ENCODE assay signal across 18 cellular contexts in the genomic region with DNA sequence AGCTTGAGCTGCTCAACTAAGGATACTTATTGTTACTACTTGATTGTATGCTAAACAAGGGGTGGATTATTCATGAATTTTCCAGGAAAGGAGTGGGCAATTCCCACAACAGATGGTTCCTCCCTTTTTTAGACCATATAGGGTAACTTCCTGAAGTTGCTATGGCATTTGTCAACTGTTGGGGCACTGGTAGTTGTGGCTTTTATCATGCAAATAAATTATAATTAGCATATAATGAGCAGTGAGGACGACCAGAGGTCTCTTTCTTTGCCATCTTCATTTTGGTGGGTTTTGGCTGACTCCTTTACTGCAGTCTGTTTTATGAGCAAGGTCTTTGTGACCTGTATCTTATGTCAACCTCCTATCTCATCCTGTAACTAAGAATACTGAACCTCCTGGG.
A peak's percentile ranks its signal among the peaks of the same experiment; 100 is the strongest.
DNase-seq lines count a peak whose midpoint lies in the region; ATAC-seq and TF ChIP-seq lines count a peak whose summit lies in the region.
"Had no signal": no experiment of that assay in that cellular context is flagged by ENCODE, and none has a peak within 500 bp of the region (broad histone marks: within the 10 kb centered on the region; RNA-seq: fewer than 3 reads in every experiment).

No MANE protein-coding gene starts in this region.

- H3K27ac Mint-ChIP-seq in GM23338, result no peak overlapping the region
- H3K27ac Mint-ChIP-seq in WTC11, result no peak overlapping the region
- H3K27ac Mint-ChIP-seq: CD4-positive, alpha-beta memory T cell had no signal

- POLR2A ChIA-PET in WTC11 (lab: Charles Lee), result no interaction called here

- DNase-seq in GM23338 (ENCODE audit: low spot score) (peak; percentile 57), WTC11 (ENCODE audit: low spot score) (no peak), left kidney (ENCODE audit: low read depth, low spot score) (peak; percentile 6), SW480 (ENCODE audit: low spot score) (no peak), HUDEP-2 (lab: John Stamatoyannopoulos, UW; ENCODE audit: unreplicated experiment in 76 of 76) (no peak)
- DNase-seq in activated effector memory CD4-positive, alpha-beta T cell treated with anti-CD3 and anti-CD28 coated beads, Interleukin-2, amount 50 U/mL, for 16 hours, result no peak
- DNase-seq: 8988T; C1 segment of cervical spinal cord; Calu3; CD4-positive, alpha-beta memory T cell; COR-L47; DMS153; DND-41; GDM1; GOT3; H7; HCEC 1CT had no signal

- H2AFZ ChIP-seq in GM23338, result no peak overlapping the region

- peaks cover 6% of the 10 kb centered on the region; the same call in 1 of the 3 replicates for H3K36me3 Mint-ChIP-seq in GM23338 (ENCODE audit: low read depth)
- H3K36me3 Mint-ChIP-seq in WTC11, result peaks cover 22% of the 10 kb centered on the region
- H3K36me3 Mint-ChIP-seq: CD4-positive, alpha-beta memory T cell had no signal

- H3K27me3 Mint-ChIP-seq in GM23338 (ENCODE audit: insufficient read depth, low read depth, poor library complexity) (no peaks in the 10 kb centered on the region), WTC11 (ENCODE audit: low read depth) (no peaks in the 10 kb centered on the region)
- H3K27me3 Mint-ChIP-seq: CD4-positive, alpha-beta memory T cell had no signal

- H3K4me3 Mint-ChIP-seq in GM23338, result no peak overlapping the region
- no peak overlapping the region for H3K4me3 Mint-ChIP-seq in WTC11
- H3K4me3 Mint-ChIP-seq: CD4-positive, alpha-beta memory T cell had no signal

- H3K36me3 ChIP-seq in GM23338 (ENCODE audit: insufficient read depth), result peaks cover 1% of the 10 kb centered on the region; the same call in 1 of the 2 replicates

- H3K4me1 ChIP-seq in GM23338 (ENCODE audit: insufficient read depth), result no peaks in the 10 kb centered on the region

- H3K4me1 Mint-ChIP-seq in GM23338, result 0 out of 3 replicates have a peak, but pooled peaks cover 2% of the 10 kb centered on the region
- peaks cover 7% of the 10 kb centered on the region; the same call in 1 of the 2 replicates for H3K4me1 Mint-ChIP-seq in WTC11
- H3K4me1 Mint-ChIP-seq: CD4-positive, alpha-beta memory T cell had no signal

- H3K4me2 ChIP-seq in GM23338, result no peak overlapping the region

- H3K9me3 Mint-ChIP-seq in GM23338 (peaks cover 22% of the 10 kb centered on the region), WTC11 (peaks cover 33% of the 10 kb centered on the region)

- no peaks in the 10 kb centered on the region for H3F3A ChIP-seq in GM23338 (replicated peaks; ENCODE audit: low read depth)

- no peaks in the 10 kb centered on the region for H4K20me1 ChIP-seq in GM23338 (replicated peaks; ENCODE audit: insufficient read depth)

- H3K4me3 ChIP-seq in GM23338, result no peak overlapping the region

- no peaks in the 10 kb centered on the region for H3K79me2 ChIP-seq in GM23338 (replicated peaks; ENCODE audit: insufficient read depth)

- CTCF ChIA-PET in WTC11 (lab: Charles Lee), result no interaction called here

- H3K9me2 ChIP-seq in GM23338 (ENCODE audit: insufficient read depth), result peaks cover 3% of the 10 kb centered on the region; the same call in 1 of the 2 replicates

- no peak overlapping the region for H3K27ac ChIP-seq in GM23338 (ENCODE audit: low read depth)

- ATAC-seq in GM23338 (no peak), WTC11 (peak; percentile 75), HG02798 (IDR thresholded peaks at IDR 0.05; ENCODE audit: poor library complexity, unreplicated experiment) (no peak)

- TF ChIP-seq CTCF in GM23338 (conservative IDR thresholded peaks at IDR 0.05; ENCODE audit: low read depth in 2 of 2) (no peak), WTC11 (IDR thresholded peaks at IDR 0.05) (no peak)

- no peaks in the 10 kb centered on the region for H3K27me3 ChIP-seq in GM23338 (ENCODE audit: insufficient read depth)

TF ChIP-seq in GM23338, 12 proteins besides CTCF, POLR2A, EP300 and RAD21 (continues in another document):
- TF ChIP-seq EZH2phosphoT487 (IDR thresholded peaks at IDR 0.05; ENCODE audit: unreplicated experiment), result no peak
- TF ChIP-seq CREB1 (CRISPR knock-in tag; IDR thresholded peaks at IDR 0.05; ENCODE audit: low read depth), result no peak
- TF ChIP-seq STAT1 (IDR thresholded peaks at IDR 0.05; ENCODE audit: unreplicated experiment), result no peak
- no peak for TF ChIP-seq NANOG (IDR thresholded peaks at IDR 0.05; ENCODE audit: borderline replicate concordance)
- TF ChIP-seq EZH2 (IDR thresholded peaks at IDR 0.05; ENCODE audit: low read depth, unreplicated experiment), result no peak
- no peak for TF ChIP-seq ZNF114 (CRISPR knock-in tag; IDR thresholded peaks at IDR 0.05)
- TF ChIP-seq, protein P1, sequence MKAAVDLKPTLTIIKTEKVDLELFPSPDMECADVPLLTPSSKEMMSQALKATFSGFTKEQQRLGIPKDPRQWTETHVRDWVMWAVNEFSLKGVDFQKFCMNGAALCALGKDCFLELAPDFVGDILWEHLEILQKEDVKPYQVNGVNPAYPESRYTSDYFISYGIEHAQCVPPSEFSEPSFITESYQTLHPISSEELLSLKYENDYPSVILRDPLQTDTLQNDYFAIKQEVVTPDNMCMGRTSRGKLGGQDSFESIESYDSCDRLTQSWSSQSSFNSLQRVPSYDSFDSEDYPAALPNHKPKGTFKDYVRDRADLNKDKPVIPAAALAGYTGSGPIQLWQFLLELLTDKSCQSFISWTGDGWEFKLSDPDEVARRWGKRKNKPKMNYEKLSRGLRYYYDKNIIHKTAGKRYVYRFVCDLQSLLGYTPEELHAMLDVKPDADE (IDR thresholded peaks at IDR 0.05), result no peak
- TF ChIP-seq ZNF331 (CRISPR knock-in tag; IDR thresholded peaks at IDR 0.05; ENCODE audit: low read depth), result no peak
- no peak for TF ChIP-seq JUNB (IDR thresholded peaks at IDR 0.05; ENCODE audit: unreplicated experiment)
- no peak for TF ChIP-seq POLR2AphosphoS5 (IDR thresholded peaks at IDR 0.05; ENCODE audit: low read depth)

TF ChIP-seq in WTC11, 78 proteins besides CTCF, POLR2A, EP300 and RAD21 (continues in another document):
- TF ChIP-seq, protein P2, sequence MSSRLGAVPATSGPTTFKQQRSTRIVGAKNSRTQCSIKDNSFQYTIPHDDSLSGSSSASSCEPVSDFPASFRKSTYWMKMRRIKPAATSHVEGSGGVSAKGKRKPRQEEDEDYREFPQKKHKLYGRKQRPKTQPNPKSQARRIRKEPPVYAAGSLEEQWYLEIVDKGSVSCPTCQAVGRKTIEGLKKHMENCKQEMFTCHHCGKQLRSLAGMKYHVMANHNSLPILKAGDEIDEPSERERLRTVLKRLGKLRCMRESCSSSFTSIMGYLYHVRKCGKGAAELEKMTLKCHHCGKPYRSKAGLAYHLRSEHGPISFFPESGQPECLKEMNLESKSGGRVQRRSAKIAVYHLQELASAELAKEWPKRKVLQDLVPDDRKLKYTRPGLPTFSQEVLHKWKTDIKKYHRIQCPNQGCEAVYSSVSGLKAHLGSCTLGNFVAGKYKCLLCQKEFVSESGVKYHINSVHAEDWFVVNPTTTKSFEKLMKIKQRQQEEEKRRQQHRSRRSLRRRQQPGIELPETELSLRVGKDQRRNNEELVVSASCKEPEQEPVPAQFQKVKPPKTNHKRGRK (CRISPR knock-in tag; IDR thresholded peaks at IDR 0.05; ENCODE audit: borderline replicate concordance), result no peak
- TF ChIP-seq, protein P3, sequence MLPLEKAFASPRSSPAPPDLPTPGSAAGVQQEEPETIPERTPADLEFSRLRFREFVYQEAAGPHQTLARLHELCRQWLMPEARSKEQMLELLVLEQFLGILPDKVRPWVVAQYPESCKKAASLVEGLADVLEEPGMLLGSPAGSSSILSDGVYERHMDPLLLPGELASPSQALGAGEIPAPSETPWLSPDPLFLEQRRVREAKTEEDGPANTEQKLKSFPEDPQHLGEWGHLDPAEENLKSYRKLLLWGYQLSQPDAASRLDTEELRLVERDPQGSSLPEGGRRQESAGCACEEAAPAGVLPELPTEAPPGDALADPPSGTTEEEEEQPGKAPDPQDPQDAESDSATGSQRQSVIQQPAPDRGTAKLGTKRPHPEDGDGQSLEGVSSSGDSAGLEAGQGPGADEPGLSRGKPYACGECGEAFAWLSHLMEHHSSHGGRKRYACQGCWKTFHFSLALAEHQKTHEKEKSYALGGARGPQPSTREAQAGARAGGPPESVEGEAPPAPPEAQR (CRISPR knock-in tag; IDR thresholded peaks at IDR 0.05), result no peak
- TF ChIP-seq ZNF263 (CRISPR knock-in tag; IDR thresholded peaks at IDR 0.05; ENCODE audit: low read depth) (no peak), ZNF423 (CRISPR knock-in tag; IDR thresholded peaks at IDR 0.05) (no peak), ZNF317 (CRISPR knock-in tag; IDR thresholded peaks at IDR 0.05; ENCODE audit: borderline replicate concordance, low read depth) (no peak), JUN (CRISPR knock-in tag; IDR thresholded peaks at IDR 0.05) (no peak)
- TF ChIP-seq, protein P4, sequence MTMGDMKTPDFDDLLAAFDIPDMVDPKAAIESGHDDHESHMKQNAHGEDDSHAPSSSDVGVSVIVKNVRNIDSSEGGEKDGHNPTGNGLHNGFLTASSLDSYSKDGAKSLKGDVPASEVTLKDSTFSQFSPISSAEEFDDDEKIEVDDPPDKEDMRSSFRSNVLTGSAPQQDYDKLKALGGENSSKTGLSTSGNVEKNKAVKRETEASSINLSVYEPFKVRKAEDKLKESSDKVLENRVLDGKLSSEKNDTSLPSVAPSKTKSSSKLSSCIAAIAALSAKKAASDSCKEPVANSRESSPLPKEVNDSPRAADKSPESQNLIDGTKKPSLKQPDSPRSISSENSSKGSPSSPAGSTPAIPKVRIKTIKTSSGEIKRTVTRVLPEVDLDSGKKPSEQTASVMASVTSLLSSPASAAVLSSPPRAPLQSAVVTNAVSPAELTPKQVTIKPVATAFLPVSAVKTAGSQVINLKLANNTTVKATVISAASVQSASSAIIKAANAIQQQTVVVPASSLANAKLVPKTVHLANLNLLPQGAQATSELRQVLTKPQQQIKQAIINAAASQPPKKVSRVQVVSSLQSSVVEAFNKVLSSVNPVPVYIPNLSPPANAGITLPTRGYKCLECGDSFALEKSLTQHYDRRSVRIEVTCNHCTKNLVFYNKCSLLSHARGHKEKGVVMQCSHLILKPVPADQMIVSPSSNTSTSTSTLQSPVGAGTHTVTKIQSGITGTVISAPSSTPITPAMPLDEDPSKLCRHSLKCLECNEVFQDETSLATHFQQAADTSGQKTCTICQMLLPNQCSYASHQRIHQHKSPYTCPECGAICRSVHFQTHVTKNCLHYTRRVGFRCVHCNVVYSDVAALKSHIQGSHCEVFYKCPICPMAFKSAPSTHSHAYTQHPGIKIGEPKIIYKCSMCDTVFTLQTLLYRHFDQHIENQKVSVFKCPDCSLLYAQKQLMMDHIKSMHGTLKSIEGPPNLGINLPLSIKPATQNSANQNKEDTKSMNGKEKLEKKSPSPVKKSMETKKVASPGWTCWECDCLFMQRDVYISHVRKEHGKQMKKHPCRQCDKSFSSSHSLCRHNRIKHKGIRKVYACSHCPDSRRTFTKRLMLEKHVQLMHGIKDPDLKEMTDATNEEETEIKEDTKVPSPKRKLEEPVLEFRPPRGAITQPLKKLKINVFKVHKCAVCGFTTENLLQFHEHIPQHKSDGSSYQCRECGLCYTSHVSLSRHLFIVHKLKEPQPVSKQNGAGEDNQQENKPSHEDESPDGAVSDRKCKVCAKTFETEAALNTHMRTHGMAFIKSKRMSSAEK (CRISPR knock-in tag; IDR thresholded peaks at IDR 0.05; ENCODE audit: borderline replicate concordance), result no peak
- TF ChIP-seq, protein P5, sequence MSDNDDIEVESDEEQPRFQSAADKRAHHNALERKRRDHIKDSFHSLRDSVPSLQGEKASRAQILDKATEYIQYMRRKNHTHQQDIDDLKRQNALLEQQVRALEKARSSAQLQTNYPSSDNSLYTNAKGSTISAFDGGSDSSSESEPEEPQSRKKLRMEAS (CRISPR knock-in tag; IDR thresholded peaks at IDR 0.05), result no peak

Comparison
In these comparisons a context has a peak if more than half of its experiments do, and no peak if none do; other contexts are left out.
1. DNase-seq: peak in GM23338 (single experiment) and left kidney (single experiment); none in WTC11 (single experiment), SW480 (single experiment), activated effector memory CD4-positive, alpha-beta T cell treated with anti-CD3 and anti-CD28 coated beads, Interleukin-2, amount 50 U/mL, for 16 hours (single experiment) and HUDEP-2 (0 of 76).